8 cellular contexts compared by ENCODE assay signal in genomic region chr17:1787301-1787902, GRCh38. TPM values are rescaled to one million over a fixed set of nuclear protein-coding genes. Genes with fewer than 3 reads are reported as not detected.
DNase-seq lines count a peak whose midpoint lies in the region; ATAC-seq and TF ChIP-seq lines count a peak whose summit lies in the region.

No MANE protein-coding gene starts in this region.

- no peaks in the 10 kb centered on the region for H4K20me1 ChIP-seq in mammary epithelial cell (ENCODE audit: insufficient read depth, low read length)

- H3K79me2 ChIP-seq in mammary epithelial cell (ENCODE audit: insufficient read depth, low read length): peaks cover 23% of the 10 kb centered on the region

- H3K4me3 ChIP-seq in HFF-Myc (replicated peaks; ENCODE audit: low read depth, low read length): no peak overlapping the region
- H3K4me3 ChIP-seq in mammary epithelial cell (replicated peaks in 1 of 3; ENCODE audit: insufficient read depth in 1 of 3, low read depth in 2 of 3, low read length in 3 of 3): no peak overlapping the region
- H3K4me3 ChIP-seq in subcutaneous abdominal adipose tissue (ENCODE audit: low read depth in 1 of 5, low read length in 5 of 5): peak overlapping the region in 4 of 5 donors; percentile 31 to 44 (median 34)

- H3K4me2 ChIP-seq in mammary epithelial cell (ENCODE audit: insufficient read depth, low read depth, low read length): peak overlapping the region; percentile 34

- H3K4me1 ChIP-seq in mammary epithelial cell (ENCODE audit: insufficient read depth, low read length) (peaks cover 25% of the 10 kb centered on the region), subcutaneous abdominal adipose tissue (ENCODE audit: control insufficient read depth in 5 of 5, insufficient read depth in 5 of 5, low read length in 5 of 5) (peaks cover 39 to 64% (median 52%) of the 10 kb centered on the region in 5 donors)

- 54% methylated on average over 16 of the region's 16 CpGs for WGBS in mammary epithelial cell (ENCODE audit: low coverage, missing lambda C conversion rate)

- TF ChIP-seq CTCF in HFF-Myc (IDR thresholded peaks at IDR 0.05; ENCODE audit: low read depth, low read length, missing control alignments) (no peak), mammary epithelial cell (conservative IDR thresholded peaks at IDR 0.05 in 1 of 2, IDR thresholded peaks at IDR 0.05 in 1 of 2; ENCODE audit: extremely low read depth in 1 of 2, insufficient read depth in 1 of 2, low read depth in 1 of 2, low read length in 2 of 2) (no peak), GM10266 (IDR thresholded peaks at IDR 0.05; ENCODE audit: control insufficient read depth, insufficient read depth, low read depth, missing control alignments) (no peak)

- intact Hi-C loops in mammary epithelial cell (cut with micrococcal nuclease): loop anchor here (10.0 kb wide), 1 partner anchor 213 kb away; no protein-coding TSS in a partner anchor

- H3K27ac ChIP-seq in mammary epithelial cell (ENCODE audit: insufficient read depth, low read depth, low read length): no peak overlapping the region
- H3K27ac ChIP-seq in layer of hippocampus (ENCODE audit: low read depth, low read length): peak overlapping the region; percentile 66
- peak overlapping the region; percentile 94 for H3K27ac ChIP-seq in subcutaneous abdominal adipose tissue (ENCODE audit: low read depth, low read length)

- H3K9ac ChIP-seq in mammary epithelial cell (ENCODE audit: insufficient read depth, low read length) (no peak overlapping the region), subcutaneous abdominal adipose tissue (ENCODE audit: low read length in 5 of 5) (peak overlapping the region; percentile 48 to 71 (median 64))

- BruUV-seq in mammary epithelial cell (replicated peaks; lab: Mats Ljungman, UMichigan): no TSS peak

- in situ Hi-C loops in mammary epithelial cell (cut with MboI; ENCODE audit: low sequenced_read_pairs in 2 of 2): loop anchor here (5.0 kb wide), 2 partner anchors 65 to 70 kb away; partner anchors contain the start of gene WDR81 (in 1 of the 2)

- H3K36me3 ChIP-seq in mammary epithelial cell (ENCODE audit: insufficient read depth, low read length): peaks cover 10% of the 10 kb centered on the region
- H3K36me3 ChIP-seq in subcutaneous abdominal adipose tissue (ENCODE audit: control insufficient read depth in 5 of 5, insufficient read depth in 5 of 5, low read length in 5 of 5): peaks cover 0 to 2% (median 0%) of the 10 kb centered on the region in 5 donors

- dilution Hi-C loops in mammary epithelial cell (cut with HindIII; ENCODE audit: low sequenced_read_pairs): no loop called here

- CTCF ChIA-PET in mammary epithelial cell (lab: Charles Lee; ENCODE audit: low non-redundant PET): no interaction called here

- H3K27me3 ChIP-seq in mammary epithelial cell (ENCODE audit: insufficient read depth, low read length) (no peaks in the 10 kb centered on the region), layer of hippocampus (ENCODE audit: control insufficient read depth, insufficient read depth, low read length) (no peaks in the 10 kb centered on the region), subcutaneous abdominal adipose tissue (ENCODE audit: control insufficient read depth in 5 of 5, insufficient read depth in 4 of 5, low read length in 5 of 5) (peaks cover 0 to 3% (median 0%) of the 10 kb centered on the region in 5 donors)

- H2AFZ ChIP-seq in mammary epithelial cell (ENCODE audit: low read depth, low read length): no peak overlapping the region

- DNase-seq in HFF-Myc (ENCODE audit: extremely low read depth, low read depth) (peak; percentile 84), mammary epithelial cell (peak; percentile 86), T-helper 1 cell (no peak), GM10266 (ENCODE audit: extremely low spot score) (no peak)

- H3K9me3 ChIP-seq in mammary epithelial cell (replicated peaks; ENCODE audit: insufficient read depth, low read length) (no peaks in the 10 kb centered on the region), subcutaneous abdominal adipose tissue (ENCODE audit: control insufficient read depth in 5 of 5, low read length in 5 of 5) (no peaks in the 10 kb centered on the region)

- no peak for ATAC-seq in HG02763 (IDR thresholded peaks at IDR 0.05; ENCODE audit: unreplicated experiment)
- ATAC-seq in HG03159 (IDR thresholded peaks at IDR 0.05; ENCODE audit: unreplicated experiment): no peak

RNA-seq across cellular contexts. Expression of gene SERPINF1, which starts 25.5 kb away (rescaled TPM):
- 10 to 100 TPM; 10.8 to 89.5 TPM for total RNA-seq in mammary epithelial cell
- 85.4 TPM for polyA plus RNA-seq in mammary epithelial cell
- 77.9 TPM for polyA minus RNA-seq in mammary epithelial cell

RNA-seq across cellular contexts. Expression of gene SMYD4, which starts 42.3 kb away (rescaled TPM):
- total RNA-seq in mammary epithelial cell: 10 to 100 TPM; 12.7 to 15.0 TPM
- 6.7 TPM for polyA plus RNA-seq in mammary epithelial cell
- polyA minus RNA-seq in mammary epithelial cell: 7.1 TPM

RNA-seq across cellular contexts. Expression of gene RPA1, which starts 42.4 kb away (rescaled TPM):
- total RNA-seq in mammary epithelial cell: 10 to 100 TPM; 17.2 to 78.5 TPM
- 94.6 TPM for polyA plus RNA-seq in mammary epithelial cell
- 117 TPM for polyA minus RNA-seq in mammary epithelial cell

RNA-seq across cellular contexts. Expression of gene SERPINF2, which starts 44.7 kb away (rescaled TPM):
- total RNA-seq in mammary epithelial cell: 1 to 10 TPM; 5.7 to 7.3 TPM
- polyA plus RNA-seq in mammary epithelial cell: 10.1 TPM
- 3.7 TPM for polyA minus RNA-seq in mammary epithelial cell

Comparison
In these comparisons a context has a peak if more than half of its experiments do, and no peak if none do; other contexts are left out.
1. DNase-seq: peak in HFF-Myc (single experiment) and mammary epithelial cell (single experiment); none in T-helper 1 cell (0 of 5) and GM10266 (single experiment).
2. H3K4me3 ChIP-seq: peak in subcutaneous abdominal adipose tissue (4 of 5); none in HFF-Myc (single experiment) and mammary epithelial cell (0 of 3).